Comparison of ENCODE assay signal across 8 cellular contexts in the genomic region with DNA sequence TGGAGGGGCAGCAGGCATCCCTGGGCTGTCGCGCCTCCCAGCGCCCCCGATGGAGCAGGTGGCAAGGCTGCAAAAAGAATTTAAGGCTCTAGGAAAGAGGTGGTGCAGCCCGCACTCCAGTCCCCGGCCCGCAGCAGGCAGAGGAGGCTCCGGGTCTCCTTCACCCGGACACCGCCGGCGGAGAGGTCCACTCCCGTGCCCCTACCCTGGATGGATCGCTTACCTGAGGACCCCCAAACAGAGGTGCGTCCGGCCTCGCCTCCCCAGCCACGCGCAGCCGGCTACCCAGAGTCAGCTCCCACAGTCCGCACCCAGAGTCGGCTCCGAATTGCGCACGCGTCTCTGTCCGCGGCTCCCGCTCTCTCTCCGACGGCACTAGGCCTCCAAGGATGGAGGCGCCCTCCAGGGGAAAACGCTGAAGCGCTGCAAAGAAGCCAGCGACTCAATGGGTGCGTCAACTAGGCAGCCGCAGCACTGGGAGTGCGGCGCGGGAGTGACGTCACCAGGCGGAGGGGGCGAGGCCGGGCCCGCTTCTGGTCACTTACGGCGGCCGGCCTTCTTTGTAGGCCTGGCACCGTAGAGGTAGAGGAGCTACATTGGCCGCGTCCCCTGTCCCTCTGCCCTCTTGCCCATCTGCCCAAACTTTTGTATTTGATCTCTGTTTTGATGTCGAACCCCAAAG. TPM values are rescaled to one million over a fixed set of nuclear protein-coding genes. Genes with fewer than 3 reads are reported as not detected.
A peak's percentile ranks its signal among the peaks of the same experiment; 100 is the strongest.
DNase-seq lines count a peak whose midpoint lies in the region; ATAC-seq and TF ChIP-seq lines count a peak whose summit lies in the region.

A gene with protein sequence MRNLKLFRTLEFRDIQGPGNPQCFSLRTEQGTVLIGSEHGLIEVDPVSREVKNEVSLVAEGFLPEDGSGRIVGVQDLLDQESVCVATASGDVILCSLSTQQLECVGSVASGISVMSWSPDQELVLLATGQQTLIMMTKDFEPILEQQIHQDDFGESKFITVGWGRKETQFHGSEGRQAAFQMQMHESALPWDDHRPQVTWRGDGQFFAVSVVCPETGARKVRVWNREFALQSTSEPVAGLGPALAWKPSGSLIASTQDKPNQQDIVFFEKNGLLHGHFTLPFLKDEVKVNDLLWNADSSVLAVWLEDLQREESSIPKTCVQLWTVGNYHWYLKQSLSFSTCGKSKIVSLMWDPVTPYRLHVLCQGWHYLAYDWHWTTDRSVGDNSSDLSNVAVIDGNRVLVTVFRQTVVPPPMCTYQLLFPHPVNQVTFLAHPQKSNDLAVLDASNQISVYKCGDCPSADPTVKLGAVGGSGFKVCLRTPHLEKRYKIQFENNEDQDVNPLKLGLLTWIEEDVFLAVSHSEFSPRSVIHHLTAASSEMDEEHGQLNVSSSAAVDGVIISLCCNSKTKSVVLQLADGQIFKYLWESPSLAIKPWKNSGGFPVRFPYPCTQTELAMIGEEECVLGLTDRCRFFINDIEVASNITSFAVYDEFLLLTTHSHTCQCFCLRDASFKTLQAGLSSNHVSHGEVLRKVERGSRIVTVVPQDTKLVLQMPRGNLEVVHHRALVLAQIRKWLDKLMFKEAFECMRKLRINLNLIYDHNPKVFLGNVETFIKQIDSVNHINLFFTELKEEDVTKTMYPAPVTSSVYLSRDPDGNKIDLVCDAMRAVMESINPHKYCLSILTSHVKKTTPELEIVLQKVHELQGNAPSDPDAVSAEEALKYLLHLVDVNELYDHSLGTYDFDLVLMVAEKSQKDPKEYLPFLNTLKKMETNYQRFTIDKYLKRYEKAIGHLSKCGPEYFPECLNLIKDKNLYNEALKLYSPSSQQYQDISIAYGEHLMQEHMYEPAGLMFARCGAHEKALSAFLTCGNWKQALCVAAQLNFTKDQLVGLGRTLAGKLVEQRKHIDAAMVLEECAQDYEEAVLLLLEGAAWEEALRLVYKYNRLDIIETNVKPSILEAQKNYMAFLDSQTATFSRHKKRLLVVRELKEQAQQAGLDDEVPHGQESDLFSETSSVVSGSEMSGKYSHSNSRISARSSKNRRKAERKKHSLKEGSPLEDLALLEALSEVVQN (N-terminal part only) (minus strand): TSS at position 484 of the 682 bp plus-strand sequence. CDS start 2,978 bp downstream, outside the sequence.

- peaks cover 15% of the 10 kb centered on the region for H3F3A ChIP-seq in GM23248 (ENCODE audit: insufficient read depth)

- H3K79me2 ChIP-seq in GM23248 (ENCODE audit: insufficient read depth), result peaks cover 82% of the 10 kb centered on the region

- H4K20me1 ChIP-seq in GM23248 (ENCODE audit: insufficient read depth), result no peaks in the 10 kb centered on the region

- H3K9me2 ChIP-seq in GM23248 (ENCODE audit: insufficient read depth), result no peaks in the 10 kb centered on the region

- H3K4me3 ChIP-seq in GM23248 (peak within 1 kb of the TSS; percentile 99), fibroblast of mammary gland (ENCODE audit: control insufficient read depth, low read depth, low read length) (peak within 1 kb of the TSS; percentile 96)

- H3K9me3 ChIP-seq in GM23248 (ENCODE audit: low read depth), result no peaks in the 10 kb centered on the region

- peak within 1 kb of the TSS; percentile 93 for H3K9ac ChIP-seq in GM23248

- peak within 1 kb of the TSS; percentile 82 for H3K4me2 ChIP-seq in GM23248 (ENCODE audit: unreplicated experiment)

- H3K27ac ChIP-seq in GM23248, result peak within 1 kb of the TSS; percentile 77

- H3K4me3 Mint-ChIP-seq in activated T-helper 1 cell treated with anti-CD3 and anti-CD28 coated beads, Interleukin-12 subunit alpha, Interleukin-12 subunit beta, Interleukin-2, Interleukin-4 antibody, amounts not matched to agents 30 ng/mL and 10 ng/mL and 1 ng/mL, durations not matched to agents 14 hours and 24 hours and 36 hours, result peak within 1 kb of the TSS; percentile 95
- H3K4me3 Mint-ChIP-seq in natural killer cell, result peak within 1 kb of the TSS; percentile 99

- peaks cover 16% of the 10 kb centered on the region for H3K36me3 Mint-ChIP-seq in activated T-helper 1 cell treated with anti-CD3 and anti-CD28 coated beads, Interleukin-12 subunit alpha, Interleukin-12 subunit beta, Interleukin-2, Interleukin-4 antibody, amounts not matched to agents 30 ng/mL and 10 ng/mL and 1 ng/mL, durations not matched to agents 14 hours and 24 hours and 36 hours (ENCODE audit: low read depth)
- no peaks in the 10 kb centered on the region for H3K36me3 Mint-ChIP-seq in natural killer cell

- DNase-seq in Daoy (ENCODE audit: low read depth), result peak; percentile 98
- peak; percentile 98 for DNase-seq in GM23248
- peak; percentile 92 to 93 for DNase-seq in Kasumi-1 (lab: John Stamatoyannopoulos, UW)
- DNase-seq in RKO (ENCODE audit: low spot score), result peak; percentile 98
- DNase-seq in activated T-helper 1 cell treated with anti-CD3 and anti-CD28 coated beads, Interleukin-12 subunit alpha, Interleukin-12 subunit beta, Interleukin-2, Interleukin-4 antibody, amounts not matched to agents 30 ng/mL and 10 ng/mL and 1 ng/mL, durations not matched to agents 14 hours and 24 hours and 36 hours (ENCODE audit: low spot score), result peak; percentile 90
- peak; percentile 93 for DNase-seq in fibroblast of mammary gland (ENCODE audit: low read depth)
- peak; percentile 89 for DNase-seq in natural killer cell
- peak; percentile 91 for DNase-seq in stimulated activated naive CD4-positive, alpha-beta T cell treated with Interleukin-2 at 50 U/mL for 16 hours (lab: John Stamatoyannopoulos, UW)

- H3K9me3 Mint-ChIP-seq in activated T-helper 1 cell treated with anti-CD3 and anti-CD28 coated beads, Interleukin-12 subunit alpha, Interleukin-12 subunit beta, Interleukin-2, Interleukin-4 antibody, amounts not matched to agents 30 ng/mL and 10 ng/mL and 1 ng/mL, durations not matched to agents 14 hours and 24 hours and 36 hours, result no peaks in the 10 kb centered on the region
- H3K9me3 Mint-ChIP-seq in natural killer cell, result no peaks in the 10 kb centered on the region

- peaks cover 9% of the 10 kb centered on the region for H3K36me3 ChIP-seq in GM23248 (ENCODE audit: low read depth)

- H3K4me1 ChIP-seq in GM23248 (ENCODE audit: insufficient read depth), result peaks cover 18% of the 10 kb centered on the region

- in situ Hi-C loops in GM23248 (cut with MboI), result no loop called here

- peak within 1 kb of the TSS; percentile 95 for H3K27ac Mint-ChIP-seq in activated T-helper 1 cell treated with anti-CD3 and anti-CD28 coated beads, Interleukin-12 subunit alpha, Interleukin-12 subunit beta, Interleukin-2, Interleukin-4 antibody, amounts not matched to agents 30 ng/mL and 10 ng/mL and 1 ng/mL, durations not matched to agents 14 hours and 24 hours and 36 hours
- peak within 1 kb of the TSS; percentile 95 to 99 for H3K27ac Mint-ChIP-seq in natural killer cell

- intact Hi-C loops in activated T-helper 1 cell treated with anti-CD3 and anti-CD28 coated beads, Interleukin-12 subunit alpha, Interleukin-12 subunit beta, Interleukin-2, Interleukin-4 antibody, amounts not matched to agents 30 ng/mL and 10 ng/mL and 1 ng/mL, durations not matched to agents 14 hours and 24 hours and 36 hours (cut with micrococcal nuclease), result loop anchor here (1.0 to 5.0 kb wide), 10 partner anchors 47 to 1650 kb away; a partner anchor contains a TSS
- intact Hi-C loops in natural killer cell (cut with micrococcal nuclease), result loop anchor here (1.0 to 2.0 kb wide), 2 partner anchors 79 to 187 kb away; a partner anchor contains a TSS

- WGBS in GM23248 (ENCODE audit: low coverage in 1 of 2, low lambda C conversion rate in 2 of 2, missing lambda C conversion rate in 2 of 2), 2 experiments, result 1 to 2% methylated on average over 52 of the region's 52 CpGs

- H3K27me3 ChIP-seq in GM23248 (replicated peaks; ENCODE audit: insufficient read depth), result no peaks in the 10 kb centered on the region

- no peaks in the 10 kb centered on the region for H3K27me3 Mint-ChIP-seq in activated T-helper 1 cell treated with anti-CD3 and anti-CD28 coated beads, Interleukin-12 subunit alpha, Interleukin-12 subunit beta, Interleukin-2, Interleukin-4 antibody, amounts not matched to agents 30 ng/mL and 10 ng/mL and 1 ng/mL, durations not matched to agents 14 hours and 24 hours and 36 hours (ENCODE audit: insufficient read depth)
- no peaks in the 10 kb centered on the region for H3K27me3 Mint-ChIP-seq in natural killer cell (ENCODE audit: low read depth in 2 of 2)

- TF ChIP-seq CTCF in fibroblast of mammary gland (conservative IDR thresholded peaks at IDR 0.05; ENCODE audit: control insufficient read depth, insufficient read depth, low read depth, low read length), result no peak
- TF ChIP-seq CTCF in natural killer cell (IDR thresholded peaks at IDR 0.05), result no peak

- peak; percentile 83 to 90 (median 84) for ATAC-seq in natural killer cell

- peaks cover 23% of the 10 kb centered on the region for H3K4me1 Mint-ChIP-seq in activated T-helper 1 cell treated with anti-CD3 and anti-CD28 coated beads, Interleukin-12 subunit alpha, Interleukin-12 subunit beta, Interleukin-2, Interleukin-4 antibody, amounts not matched to agents 30 ng/mL and 10 ng/mL and 1 ng/mL, durations not matched to agents 14 hours and 24 hours and 36 hours (ENCODE audit: low read depth)
- peaks cover 22 to 36% of the 10 kb centered on the region in 2 donors for H3K4me1 Mint-ChIP-seq in natural killer cell

- H2AFZ ChIP-seq in GM23248, result peak within 1 kb of the TSS; percentile 99

RNA-seq across cellular contexts. Expression of the gene that starts here (rescaled TPM):
- total RNA-seq in Daoy (2014; rRNA removed; shearing (Covaris generic)), result 44.1 and 51.0 TPM in 2 replicates
- total RNA-seq in GM23248 (2014; rRNA removed; shearing (Covaris generic)), result 24.1 and 27.8 TPM in 2 replicates
- 14.5 and 17.5 TPM in 2 replicates for polyA plus RNA-seq in GM23248 (2016; fragmentation: Nextera tagmentation; extraction: Ambion mirVana)
- 31.6 and 35.2 TPM in 2 replicates for total RNA-seq in activated T-helper 1 cell treated with anti-CD3 and anti-CD28 coated beads, Interleukin-12 subunit alpha, Interleukin-12 subunit beta, Interleukin-2, Interleukin-4 antibody, amounts not matched to agents 30 ng/mL and 10 ng/mL and 1 ng/mL, durations not matched to agents 14 hours and 24 hours and 36 hours
- total RNA-seq in natural killer cell, result 10 to 100 TPM; 21.8 to 33.0 (median 28.2) TPM

Comparison
In these comparisons a context has a peak if more than half of its experiments do, and no peak if none do; other contexts are left out.
1. Peak in every context shown above with its lines: DNase-seq, ATAC-seq, H3K4me3 ChIP-seq and H3K27ac ChIP-seq.